ENCODE assay signal across 9 cellular contexts in the genomic region with DNA sequence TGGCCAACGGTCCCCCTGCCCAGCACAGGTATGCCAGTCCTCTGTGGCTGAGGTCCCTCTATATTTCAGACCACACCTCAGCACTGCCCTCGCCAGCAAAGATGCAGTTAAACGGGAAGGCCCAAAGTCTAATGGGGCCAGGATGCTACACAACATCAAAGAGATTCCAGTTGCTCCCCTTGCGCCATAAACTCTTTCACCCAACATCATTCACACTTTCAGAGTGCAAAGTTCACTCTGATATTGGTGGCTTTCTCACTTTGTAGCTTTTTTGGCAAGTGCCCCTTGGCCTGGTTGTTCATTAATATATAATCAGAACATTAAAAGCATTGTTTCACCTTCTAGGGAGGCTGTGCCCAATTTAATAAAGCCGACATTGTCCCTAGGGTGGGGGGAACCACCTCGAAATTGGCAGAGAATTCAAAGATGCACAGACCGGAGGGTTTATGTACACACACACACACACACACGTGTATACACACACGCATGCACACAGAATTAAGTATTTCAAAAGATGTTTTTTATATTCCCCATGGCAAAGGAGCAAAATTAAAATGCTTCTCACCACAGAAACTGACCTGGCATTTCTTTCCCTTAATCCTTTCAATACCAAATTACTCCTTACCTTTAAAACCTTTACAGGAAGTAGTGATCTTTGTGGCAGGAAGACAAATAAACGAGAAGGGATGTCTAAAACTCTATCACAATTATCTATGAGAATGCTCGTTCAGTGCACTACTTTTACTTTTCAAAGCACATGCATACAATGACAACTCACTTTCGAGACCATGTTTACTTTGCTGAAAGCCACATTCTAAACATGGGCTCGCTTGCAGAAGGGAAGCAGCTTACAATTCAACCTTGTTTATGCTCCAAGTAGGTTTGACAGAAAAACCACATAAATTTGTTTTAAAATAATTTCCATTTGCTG. TPM values are rescaled to one million over a fixed set of nuclear protein-coding genes. Genes with fewer than 3 reads are reported as not detected.
DNase-seq lines count a peak whose midpoint lies in the region; ATAC-seq and TF ChIP-seq lines count a peak whose summit lies in the region.
"Had no signal": no experiment of that assay in that cellular context is flagged by ENCODE, and none has a peak within 500 bp of the region (broad histone marks: within the 10 kb centered on the region; RNA-seq: fewer than 3 reads in every experiment).

No MANE protein-coding gene starts in this region.

- H3K23ac ChIP-seq in mesenchymal stem cell (ENCODE audit: low read length in 2 of 2) = no peak overlapping the region

- no peaks in the 10 kb centered on the region for H3K9me3 ChIP-seq in AG04450 (ENCODE audit: control insufficient read depth, insufficient read depth, low read length)
- H3K9me3 ChIP-seq in mesenchymal stem cell (ENCODE audit: control insufficient read depth, low read length) = no peaks in the 10 kb centered on the region

- CTCF ChIA-PET in AG04450 (lab: Charles Lee) (interaction anchor here (2.1 kb wide), 1 partner anchor 73 kb away, joined by 6 read pairs; no protein-coding TSS in a partner anchor), HEK293T (lab: Yijun Ruan, JAX) (interaction anchor here (1.0 kb wide), 1 partner anchor 11 kb away, joined by 3 read pairs; no protein-coding TSS in a partner anchor)
- CTCF ChIA-PET in activated CD4-positive, alpha-beta memory T cell treated with anti-CD3 and anti-CD28 coated beads, Interleukin-2, amount 10 ng/mL, durations not matched to agents 7 days and 5 days (lab: Charles Lee) = interaction anchor here (1.1 to 6.5 kb wide), 5 partner anchors 10 to 73 kb away, joined by 3 to 30 read pairs (median 4); no protein-coding TSS in a partner anchor

- POLR2A ChIA-PET in AG04450 (lab: Yijun Ruan, JAX) = interaction anchor here (0.6 to 1.9 kb wide), 6 partner anchors 8 to 145 kb away, joined by 3 to 11 read pairs (median 4); no protein-coding TSS in a partner anchor
- POLR2A ChIA-PET in activated CD4-positive, alpha-beta memory T cell treated with anti-CD3 and anti-CD28 coated beads, Interleukin-2, amount 10 ng/mL, durations not matched to agents 7 days and 5 days (lab: Charles Lee) = interaction anchor here (0.6 to 12.8 kb wide), 8 partner anchors 9 to 290 kb away, joined by 3 to 117 read pairs (median 14); a partner anchor contains a TSS
- POLR2A ChIA-PET in HEK293T (lab: Yijun Ruan, JAX) = no interaction called here

- peaks cover 42% of the 10 kb centered on the region for H3K36me3 Mint-ChIP-seq in activated CD4-positive, alpha-beta memory T cell treated with anti-CD3 and anti-CD28 coated beads, Interleukin-2, amount 10 ng/mL, durations not matched to agents 7 days and 5 days (ENCODE audit: low read depth)

- peak overlapping the region; percentile 73 for H2BK15ac ChIP-seq in mesenchymal stem cell (ENCODE audit: low read depth, poor library complexity, severe bottlenecking)

- peaks cover 9% of the 10 kb centered on the region for H3K9me3 Mint-ChIP-seq in activated CD4-positive, alpha-beta memory T cell treated with anti-CD3 and anti-CD28 coated beads, Interleukin-2, amount 10 ng/mL, durations not matched to agents 7 days and 5 days

- peak overlapping the region in 1 of 2 experiments; percentile 15 for H3K4ac ChIP-seq in mesenchymal stem cell (ENCODE audit: low read depth in 1 of 2, low read length in 2 of 2)

- H2AFZ ChIP-seq in mesenchymal stem cell (ENCODE audit: low read depth, low read length) = no peak overlapping the region

- no peaks in the 10 kb centered on the region for H3K27me3 ChIP-seq in AG04450 (ENCODE audit: control insufficient read depth, insufficient read depth, low read length)
- H3K27me3 ChIP-seq in mesenchymal stem cell (ENCODE audit: control insufficient read depth in 1 of 2, insufficient read depth in 1 of 2, low read length in 2 of 2) = no peaks in the 10 kb centered on the region

- H4K8ac ChIP-seq in mesenchymal stem cell (ENCODE audit: low read length) = peak overlapping the region; percentile 70

- peak overlapping the region; percentile 34 for H4K91ac ChIP-seq in mesenchymal stem cell (ENCODE audit: low read length)

- H3K27me3 Mint-ChIP-seq in activated CD4-positive, alpha-beta memory T cell treated with anti-CD3 and anti-CD28 coated beads, Interleukin-2, amount 10 ng/mL, durations not matched to agents 7 days and 5 days = peaks cover 1% of the 10 kb centered on the region

- no peak overlapping the region for H3K14ac ChIP-seq in mesenchymal stem cell (ENCODE audit: low read length in 2 of 2)

- peak overlapping the region; percentile 6 for H2AK5ac ChIP-seq in mesenchymal stem cell (ENCODE audit: low read length, severe bottlenecking)

- H3K4me1 Mint-ChIP-seq in activated CD4-positive, alpha-beta memory T cell treated with anti-CD3 and anti-CD28 coated beads, Interleukin-2, amount 10 ng/mL, durations not matched to agents 7 days and 5 days = peaks cover 83% of the 10 kb centered on the region

- peak overlapping the region; percentile 78 for H3K27ac Mint-ChIP-seq in activated CD4-positive, alpha-beta memory T cell treated with anti-CD3 and anti-CD28 coated beads, Interleukin-2, amount 10 ng/mL, durations not matched to agents 7 days and 5 days

- H3K4me2 ChIP-seq in mesenchymal stem cell (ENCODE audit: low read length, poor library complexity, severe bottlenecking) = no peak overlapping the region

- H3K36me3 ChIP-seq in mesenchymal stem cell (ENCODE audit: control insufficient read depth in 1 of 2, insufficient read depth in 2 of 2, low read depth in 1 of 2, low read length in 2 of 2) = peaks cover 0 to 3% of the 10 kb centered on the region in 2 experiments

- DNase-seq in AG04450 (ENCODE audit: low read depth, low spot score) (peak; percentile 78), mesenchymal stem cell (peak; percentile 84), HEK293T (ENCODE audit: extremely low spot score) (no peak), DMS 273 (lab: John Stamatoyannopoulos, UW; ENCODE audit: unreplicated experiment) (no peak)
- no peak for DNase-seq in activated CD4-positive, alpha-beta memory T cell treated with anti-CD3 and anti-CD28 coated beads, Interleukin-2, amount 10 ng/mL, durations not matched to agents 7 days and 5 days
- DNase-seq in activated effector memory CD4-positive, alpha-beta T cell treated with Interleukin-2 at 50 U/mL for 16 hours = no peak
- DNase-seq: DMS153 had no signal

- peak; percentile 38 for ATAC-seq in GM19463 (IDR thresholded peaks at IDR 0.05; ENCODE audit: unreplicated experiment)
- ATAC-seq in GM19397 (IDR thresholded peaks at IDR 0.05; ENCODE audit: unreplicated experiment) = no peak

- H3K4me3 Mint-ChIP-seq in activated CD4-positive, alpha-beta memory T cell treated with anti-CD3 and anti-CD28 coated beads, Interleukin-2, amount 10 ng/mL, durations not matched to agents 7 days and 5 days = peak overlapping the region; percentile 38

- H3K27ac ChIP-seq in AG04450 (ENCODE audit: low read depth, low read length) (peak overlapping the region; percentile 22), mesenchymal stem cell (ENCODE audit: low read length, poor library complexity, severe bottlenecking) (no peak overlapping the region)

- H2BK120ac ChIP-seq in mesenchymal stem cell (ENCODE audit: low read depth, low read length) = peak overlapping the region; percentile 27

- H3K9ac ChIP-seq in mesenchymal stem cell (ENCODE audit: low read length) = peak overlapping the region; percentile 33

- peaks cover 6% of the 10 kb centered on the region for H3K79me1 ChIP-seq in mesenchymal stem cell (replicated peaks; ENCODE audit: low read length, poor library complexity, severe bottlenecking)

- no peak for TF ChIP-seq CTCF in AG04450 (IDR thresholded peaks at IDR 0.05; ENCODE audit: low read depth, low read length)

- WGBS in mesenchymal stem cell = 47% methylated on average over 12 of the region's 13 CpGs

- H2BK5ac ChIP-seq in mesenchymal stem cell (ENCODE audit: low read depth, low read length, poor library complexity, severe bottlenecking) = no peak overlapping the region

- peaks cover 35% of the 10 kb centered on the region for H3K4me1 ChIP-seq in mesenchymal stem cell (ENCODE audit: control insufficient read depth, insufficient read depth, low read depth, low read length)

- H2BK12ac ChIP-seq in mesenchymal stem cell (ENCODE audit: low read length in 2 of 2) = peak overlapping the region; percentile 93 to 94

- peak overlapping the region; percentile 80 to 95 for H3K18ac ChIP-seq in mesenchymal stem cell (ENCODE audit: low read depth in 1 of 2, low read length in 2 of 2)

- H3K4me3 ChIP-seq in AG04450 (ENCODE audit: low read depth, low read length) = no peak overlapping the region
- no peak overlapping the region for H3K4me3 ChIP-seq in mesenchymal stem cell (ENCODE audit: insufficient read depth in 1 of 2, low read depth in 1 of 2, low read length in 2 of 2)

TF ChIP-seq in HEK293T, 16 proteins besides CTCF, POLR2A, EP300 and RAD21:
- TF ChIP-seq NFRKB (IDR thresholded peaks at IDR 0.05) = no peak
- TF ChIP-seq FOXA1 (IDR thresholded peaks at IDR 0.05) = no peak
- no peak for TF ChIP-seq SP1 (IDR thresholded peaks at IDR 0.05)
- TF ChIP-seq ELF4 (IDR thresholded peaks at IDR 0.05) = no peak
- no peak for TF ChIP-seq SUZ12 (IDR thresholded peaks at IDR 0.05)
- TF ChIP-seq CTBP1 (IDR thresholded peaks at IDR 0.05; ENCODE audit: borderline replicate concordance) = no peak

RNA-seq across cellular contexts. Expression of a gene that starts 19.5 kb away (rescaled TPM):
- polyA plus RNA-seq in AG04450 (2011; rRNA removed) = 68.3 and 94.3 TPM in 2 replicates
- polyA minus RNA-seq in AG04450 (2011; rRNA and poly(A)+ RNA removed) = 108 and 164 TPM in 2 replicates
- 10 to 100 TPM; 43.0 to 43.7 TPM for total RNA-seq in activated CD4-positive, alpha-beta memory T cell treated with anti-CD3 and anti-CD28 coated beads, Interleukin-2, amount 10 ng/mL, durations not matched to agents 7 days and 5 days
- 11.6 TPM for polyA plus RNA-seq in mesenchymal stem cell (2013, experiment 1 of 2)
- 12.2 TPM for polyA plus RNA-seq in mesenchymal stem cell (2013, experiment 2 of 2)

Comparison
In these comparisons a context has a peak if more than half of its experiments do, and no peak if none do; other contexts are left out.
1. DNase-seq: peak in AG04450 (single experiment) and mesenchymal stem cell (single experiment); none in activated CD4-positive, alpha-beta memory T cell treated with anti-CD3 and anti-CD28 coated beads, Interleukin-2, amount 10 ng/mL, durations not matched to agents 7 days and 5 days (single experiment), activated effector memory CD4-positive, alpha-beta T cell treated with Interleukin-2 at 50 U/mL for 16 hours (single experiment), HEK293T (single experiment) and DMS 273 (single experiment).